ENCODE assay signal across 21 cellular contexts in genomic region chr7:132078891-132079735, GRCh38.
"Had no signal": no experiment of that assay in that cellular context is flagged by ENCODE, and none has a peak within 500 bp of the region (broad histone marks: within the 10 kb centered on the region; RNA-seq: fewer than 3 reads in every experiment).

No MANE protein-coding gene starts in this region.

- H3K27ac Mint-ChIP-seq: activated CD4-positive, alpha-beta T cell treated with anti-CD3 and anti-CD28 coated beads, Interleukin-2, amount 10 ng/mL, durations not matched to agents 7 days and 5 days; activated naive CD8-positive, alpha-beta T cell treated with anti-CD3 and anti-CD28 coated beads for 36 hours; memory B cell; naive thymus-derived CD4-positive, alpha-beta T cell; stimulated activated naive B cell treated with anti-CD40 and anti-IgM and Interleukin-4, amounts not matched to agents 10 μg/mL and 1 μg/mL and 100 μg/mL, for 72 hours had no signal

- H3K27me3 ChIP-seq: esophagus muscularis mucosa, neutrophil, tibial nerve, vagina had no signal

- H3K36me3 Mint-ChIP-seq: activated naive CD8-positive, alpha-beta T cell treated with anti-CD3 and anti-CD28 coated beads for 36 hours; memory B cell; naive thymus-derived CD4-positive, alpha-beta T cell; stimulated activated naive B cell treated with anti-CD40 and anti-IgM and Interleukin-4, amounts not matched to agents 10 μg/mL and 1 μg/mL and 100 μg/mL, for 72 hours had no signal

- H3K9me3 Mint-ChIP-seq: activated CD4-positive, alpha-beta T cell treated with anti-CD3 and anti-CD28 coated beads, Interleukin-2, amount 10 ng/mL, durations not matched to agents 7 days and 5 days; activated naive CD8-positive, alpha-beta T cell treated with anti-CD3 and anti-CD28 coated beads for 36 hours; memory B cell; stimulated activated naive B cell treated with anti-CD40 and anti-IgM and Interleukin-4, amounts not matched to agents 10 μg/mL and 1 μg/mL and 100 μg/mL, for 72 hours had no signal

- ATAC-seq: body of pancreas; left ventricle myocardium superior; mucosa of descending colon; naive thymus-derived CD4-positive, alpha-beta T cell; stimulated activated naive B cell treated with anti-CD40 and anti-IgM and Interleukin-4, amounts not matched to agents 10 μg/mL and 1 μg/mL and 100 μg/mL, for 72 hours had no signal

- H3K9me3 ChIP-seq: body of pancreas, esophagus muscularis mucosa, mucosa of descending colon, neutrophil, tibial nerve, vagina had no signal

- DNase-seq: activated CD4-positive, alpha-beta T cell treated with anti-CD3 and anti-CD28 coated beads, Interleukin-2, amount 10 ng/mL, durations not matched to agents 7 days and 5 days; activated CD8-positive, alpha-beta memory T cell treated with anti-CD3 and anti-CD28 coated beads, Interleukin-2, amount 50 U/mL, for 48 hours; activated naive CD8-positive, alpha-beta T cell treated with anti-CD3 and anti-CD28 coated beads for 36 hours; body of pancreas; caudate nucleus; effector CD4-positive, alpha-beta T cell; hypothalamus; kidney glomerular epithelial cell; left ventricle myocardium superior; mucosa of descending colon; naive thymus-derived CD4-positive, alpha-beta T cell; stimulated activated CD4-positive, alpha-beta T cell treated with anti-CD3 and anti-CD28 coated beads, Interleukin-15, amount 100 ng/mL, for 24 hours; stimulated activated CD4-positive, alpha-beta T cell treated with anti-CD3 and anti-CD28 coated beads, Interleukin-4, amount 100 ng/mL, for 1 hour; stimulated activated naive B cell treated with anti-CD40 and anti-IgM and Interleukin-4, amounts not matched to agents 10 μg/mL and 1 μg/mL and 100 μg/mL, for 72 hours; substantia nigra had no signal

- H3K4me1 ChIP-seq: body of pancreas had no signal

- H3K4me3 Mint-ChIP-seq: activated CD4-positive, alpha-beta T cell treated with anti-CD3 and anti-CD28 coated beads, Interleukin-2, amount 10 ng/mL, durations not matched to agents 7 days and 5 days; activated naive CD8-positive, alpha-beta T cell treated with anti-CD3 and anti-CD28 coated beads for 36 hours; memory B cell; naive thymus-derived CD4-positive, alpha-beta T cell; stimulated activated naive B cell treated with anti-CD40 and anti-IgM and Interleukin-4, amounts not matched to agents 10 μg/mL and 1 μg/mL and 100 μg/mL, for 72 hours had no signal

- H3K27ac ChIP-seq: body of pancreas, coronary artery, neutrophil, vagina had no signal

- H3K4me3 ChIP-seq: body of pancreas, coronary artery, esophagus muscularis mucosa, mucosa of descending colon, tibial nerve, vagina had no signal

- H3K36me3 ChIP-seq: esophagus muscularis mucosa, neutrophil, tibial nerve, vagina had no signal

- H3K4me1 Mint-ChIP-seq: activated CD4-positive, alpha-beta T cell treated with anti-CD3 and anti-CD28 coated beads, Interleukin-2, amount 10 ng/mL, durations not matched to agents 7 days and 5 days; activated naive CD8-positive, alpha-beta T cell treated with anti-CD3 and anti-CD28 coated beads for 36 hours; memory B cell; naive thymus-derived CD4-positive, alpha-beta T cell; stimulated activated naive B cell treated with anti-CD40 and anti-IgM and Interleukin-4, amounts not matched to agents 10 μg/mL and 1 μg/mL and 100 μg/mL, for 72 hours had no signal
